In genomic region chr6:73585566-73586415, GRCh38 we compare ENCODE assay signal across 8 cellular contexts.
DNase-seq lines count a peak whose midpoint lies in the region; ATAC-seq and TF ChIP-seq lines count a peak whose summit lies in the region.

No MANE protein-coding gene starts in this region.

- ATAC-seq in HG03280 (IDR thresholded peaks at IDR 0.05; ENCODE audit: unreplicated experiment) (peak; percentile 77), left ventricle myocardium superior (peak; percentile 82), sciatic nerve (peak; percentile 89)

- H3K27ac ChIP-seq in adrenal gland = peak overlapping the region; percentile 91 to 99 (median 94)

- TF ChIP-seq POLR2A in adrenal gland (IDR thresholded peaks at IDR 0.05) = peak in 1 of 2 donors; percentile 66

- H3K36me3 ChIP-seq in adrenal gland (replicated peaks in 1 of 2) = no peaks in the 10 kb centered on the region

- DNase-seq in CMK (ENCODE audit: low read depth) = peak; percentile 46
- peak; percentile 35 for DNase-seq in GM19238 (ENCODE audit: insufficient read length, low spot score)
- peak; percentile 58 to 79 (median 65) for DNase-seq in adrenal gland
- DNase-seq in left ventricle myocardium superior = no peak
- no peak for DNase-seq in sciatic nerve (ENCODE audit: low spot score)
- DNase-seq in NCI-H2171 (lab: John Stamatoyannopoulos, UW) = no peak

- H3K9me3 ChIP-seq in adrenal gland (replicated peaks in 1 of 3) = no peaks in the 10 kb centered on the region

- no peaks in the 10 kb centered on the region for H3K27me3 ChIP-seq in adrenal gland

- peaks cover 25 to 32% of the 10 kb centered on the region in 2 donors for H3K4me1 ChIP-seq in adrenal gland (replicated peaks in 1 of 2)

- TF ChIP-seq CTCF in adrenal gland (IDR thresholded peaks at IDR 0.05) = no peak

- 0 to 2% (median 1%) methylated on average over 3 of the region's 3 CpGs for WGBS in adrenal gland, 4 donors

- intact Hi-C loops in adrenal gland (cut with DNase I) (loop anchor here (5.0 to 10.0 kb wide), 2 partner anchors 61 to 63 kb away; partner anchors contain the start of gene EEF1A1 (in 2 of the 2)), left ventricle myocardium superior (cut with micrococcal nuclease) (no loop called here), sciatic nerve (cut with DNase I) (loop anchor here (10.0 kb wide), 1 partner anchor 61 kb away; the partner anchor contains the start of gene EEF1A1)

- peak overlapping the region in 2 of 4 donors; percentile 4 to 40 for H3K4me3 ChIP-seq in adrenal gland

TF ChIP-seq in PFSK-1, 5 proteins besides CTCF, POLR2A, EP300 and RAD21:
- TF ChIP-seq FOXP2 (optimal IDR thresholded peaks at IDR 0.05; ENCODE audit: borderline replicate concordance, extremely low read depth, extremely low read length, insufficient read depth) (peak; percentile 32), POLR2AphosphoS5 (IDR thresholded peaks at IDR 0.05; ENCODE audit: low read depth, low read length) (no peak)

Comparison
In these comparisons a context has a peak if more than half of its experiments do, and no peak if none do; other contexts are left out.
1. DNase-seq: peak in CMK (single experiment), GM19238 (single experiment) and adrenal gland (7 of 7); none in left ventricle myocardium superior (single experiment), sciatic nerve (single experiment) and NCI-H2171 (single experiment).
2. Peak in every context shown above with its lines, with median percentiles within 50 percentile points of each other: ATAC-seq.